Comparison of ENCODE assay signal across 19 cellular contexts in genomic region chr3:142604940-142605339, GRCh38.
"Had no signal": no experiment of that assay in that cellular context is flagged by ENCODE, and none has a peak within 500 bp of the region (broad histone marks: within the 10 kb centered on the region; RNA-seq: fewer than 3 reads in every experiment).

No MANE protein-coding gene starts in this region.

- H3K27me3 ChIP-seq: foreskin keratinocyte, right atrium auricular region, suprapubic skin, upper lobe of left lung had no signal

- H3K4me3 ChIP-seq: right atrium auricular region, smooth muscle cell, suprapubic skin, upper lobe of left lung had no signal

- H3K36me3 ChIP-seq: right atrium auricular region, suprapubic skin, upper lobe of left lung had no signal

- H3K27ac ChIP-seq: foreskin keratinocyte, right atrium auricular region, suprapubic skin, upper lobe of left lung had no signal

- H3K9me3 ChIP-seq: right atrium auricular region, suprapubic skin, upper lobe of left lung had no signal

- H3K4me1 ChIP-seq: foreskin keratinocyte, right atrium auricular region, suprapubic skin, upper lobe of left lung had no signal

- DNase-seq: activated CD4-positive, alpha-beta T cell treated with anti-CD3 and anti-CD28 coated beads for 1 hour; activated CD4-positive, alpha-beta T cell treated with anti-CD3 and anti-CD28 coated beads, Interleukin-2, amount 50 U/mL, for 4 hours; activated naive CD4-positive, alpha-beta T cell treated with anti-CD3 and anti-CD28 coated beads for 36 hours; activated naive CD8-positive, alpha-beta T cell treated with anti-CD3 and anti-CD28 coated beads, Interleukin-2, amount 50 U/mL, for 24 hours; activated T-cell treated with anti-CD3 and anti-CD28 coated beads, Interleukin-2, amount 50 U/mL, for 1 hour; aorta; effector CD8-positive, alpha-beta T cell; foreskin keratinocyte; glutamatergic neuron; hypothalamus; kidney glomerular epithelial cell; nephron progenitor cell; occipital lobe; stimulated activated naive CD8-positive, alpha-beta T cell treated with anti-CD3 and anti-CD28 coated beads, Interleukin-15, Interleukin-2, amounts not matched to agents 100 U/mL and 50 U/mL, for 24 hours; T1000; upper lobe of left lung had no signal

- H3K4me2 ChIP-seq: smooth muscle cell had no signal

- ATAC-seq: activated naive CD8-positive, alpha-beta T cell treated with anti-CD3 and anti-CD28 coated beads, Interleukin-2, amount 50 U/mL, for 24 hours; foreskin keratinocyte; stimulated activated naive CD8-positive, alpha-beta T cell treated with anti-CD3 and anti-CD28 coated beads, Interleukin-15, Interleukin-2, amounts not matched to agents 100 U/mL and 50 U/mL, for 24 hours had no signal
